Comparison of ENCODE assay signal across 8 cellular contexts in genomic region chr19:41328157-41328817, GRCh38. TPM values are rescaled to one million over a fixed set of nuclear protein-coding genes. Genes with fewer than 3 reads are reported as not detected.
DNase-seq lines count a peak whose midpoint lies in the region; ATAC-seq and TF ChIP-seq lines count a peak whose summit lies in the region.

No MANE protein-coding gene starts in this region.

- no peaks in the 10 kb centered on the region for H3K9me3 ChIP-seq in HAP-1

- in situ Hi-C loops in HAP-1 (cut with MboI; ENCODE audit: low sequenced_read_pairs) = no loop called here

- peak overlapping the region; percentile 63 for H3K4me3 Mint-ChIP-seq in Calu3 (ENCODE audit: low read depth, unreplicated experiment)
- H3K4me3 Mint-ChIP-seq in GM23338 = peak overlapping the region; percentile 53

- no peaks in the 10 kb centered on the region for H3K9me2 ChIP-seq in GM23338 (ENCODE audit: insufficient read depth)

- H3K4me1 ChIP-seq in GM23338 (ENCODE audit: insufficient read depth) (peaks cover 46% of the 10 kb centered on the region), foreskin keratinocyte (peaks cover 10% of the 10 kb centered on the region), HAP-1 (no peaks in the 10 kb centered on the region)

- CTCF ChIA-PET in Calu3 (lab: Charles Lee) = interaction anchor here (0.6 to 1.0 kb wide), 3 partner anchors 20 to 354 kb away, joined by 3 read pairs; no protein-coding TSS in a partner anchor

- H3K36me3 ChIP-seq in GM23338 (ENCODE audit: insufficient read depth) (no peaks in the 10 kb centered on the region), HAP-1 (replicated peaks) (peaks cover 12% of the 10 kb centered on the region)

- no peak overlapping the region for H2AFZ ChIP-seq in GM23338

- peaks cover 10% of the 10 kb centered on the region for H3K27me3 ChIP-seq in GM23338 (ENCODE audit: insufficient read depth)
- no peaks in the 10 kb centered on the region for H3K27me3 ChIP-seq in foreskin keratinocyte
- H3K27me3 ChIP-seq in HAP-1 (ENCODE audit: low read depth) = no peaks in the 10 kb centered on the region

- no TSS peak for BruUV-seq in Calu3 (replicated peaks; lab: Mats Ljungman, UMichigan)

- H3K4me3 ChIP-seq in GM23338 (no peak overlapping the region), HAP-1 (no peak overlapping the region)

- H3K4me1 Mint-ChIP-seq in Calu3 (ENCODE audit: low read depth, unreplicated experiment) (peaks cover 41% of the 10 kb centered on the region), GM23338 (peaks cover 54% of the 10 kb centered on the region)

- DNase-seq in Calu3 (no peak), GM23338 (ENCODE audit: low spot score) (no peak), UCSD-AML1 (lab: John Stamatoyannopoulos, UW; ENCODE audit: unreplicated experiment) (peak; percentile 67), foreskin keratinocyte (no peak), NCI-H1694 treated with DMSO at 0.1 percent for 48 hours (lab: John Stamatoyannopoulos, UW) (no peak), HAP-1 (ENCODE audit: low spot score in 2 of 2) (no peak)
- peak; percentile 41 to 55 for DNase-seq in stimulated activated CD8-positive, alpha-beta memory T cell treated with anti-CD3 and anti-CD28 coated beads, Interleukin-7, amount 100 ng/mL, for 48 hours (ENCODE audit: extremely low read depth in 1 of 2, low read depth in 1 of 2)
- DNase-seq in activated effector memory CD4-positive, alpha-beta T cell treated with Interleukin-2 at 50 U/mL for 16 hours = no peak

- H3K36me3 Mint-ChIP-seq in Calu3 (ENCODE audit: insufficient read depth, unreplicated experiment) = peaks cover 67% of the 10 kb centered on the region
- peaks cover under 1% of the 10 kb centered on the region; the same call in 2 of the 3 replicates for H3K36me3 Mint-ChIP-seq in GM23338 (ENCODE audit: low read depth)

- H3K27ac Mint-ChIP-seq in Calu3 (ENCODE audit: unreplicated experiment) (peak overlapping the region; percentile 32), GM23338 (peak overlapping the region; percentile 68)

- intact Hi-C loops in Calu3 (cut with micrococcal nuclease; ENCODE audit: unreplicated experiment) = no loop called here

- ATAC-seq in GM23338 (no peak), foreskin keratinocyte (peak; percentile 14)

- no peaks in the 10 kb centered on the region for H3K9me3 Mint-ChIP-seq in Calu3 (ENCODE audit: low read depth, unreplicated experiment)
- no peaks in the 10 kb centered on the region; the same call in 2 of the 3 replicates for H3K9me3 Mint-ChIP-seq in GM23338

- H3K4me2 ChIP-seq in GM23338 = peak overlapping the region; percentile 90; the same call in 1 of the 2 replicates

- H3K79me2 ChIP-seq in GM23338 (replicated peaks; ENCODE audit: insufficient read depth) = no peaks in the 10 kb centered on the region

- no peaks in the 10 kb centered on the region for H3K27me3 Mint-ChIP-seq in Calu3 (ENCODE audit: unreplicated experiment)
- peaks cover 35% of the 10 kb centered on the region for H3K27me3 Mint-ChIP-seq in GM23338 (ENCODE audit: insufficient read depth, low read depth, poor library complexity)

- no peak for TF ChIP-seq CTCF in Calu3 (IDR thresholded peaks at IDR 0.05; ENCODE audit: unreplicated experiment)
- no peak for TF ChIP-seq CTCF in GM23338 (conservative IDR thresholded peaks at IDR 0.05; ENCODE audit: low read depth in 2 of 2)
- TF ChIP-seq CTCF in foreskin keratinocyte (conservative IDR thresholded peaks at IDR 0.05) = no peak

- H3F3A ChIP-seq in GM23338 (replicated peaks; ENCODE audit: low read depth) = peaks cover 20% of the 10 kb centered on the region

- no peaks in the 10 kb centered on the region for H4K20me1 ChIP-seq in GM23338 (replicated peaks; ENCODE audit: insufficient read depth)

- H3K27ac ChIP-seq in GM23338 (ENCODE audit: low read depth) = no peak overlapping the region
- no peak overlapping the region for H3K27ac ChIP-seq in foreskin keratinocyte

TF ChIP-seq in GM23338, 12 proteins besides CTCF, POLR2A, EP300 and RAD21 (continues in another document):
- TF ChIP-seq ZNF331 (CRISPR knock-in tag; IDR thresholded peaks at IDR 0.05; ENCODE audit: low read depth) (no peak), ZNF462 (CRISPR knock-in tag; IDR thresholded peaks at IDR 0.05) (no peak), CREB1 (CRISPR knock-in tag; IDR thresholded peaks at IDR 0.05; ENCODE audit: low read depth) (no peak)

RNA-seq across cellular contexts. Expression of gene CCDC97, which starts 18.3 kb away (rescaled TPM):
- total RNA-seq in Calu3 (2022) (45.8 and 48.0 TPM in 2 replicates), foreskin keratinocyte (10.5 and 11.9 TPM in 2 replicates)
- 8.0 and 9.7 TPM in 2 replicates for total RNA-seq in GM23338 (2014; rRNA removed; shearing (Covaris generic))
- polyA plus RNA-seq in GM23338 (2016; fragmentation: Nextera tagmentation; extraction: Ambion mirVana) (8.2 and 11.0 TPM in 2 replicates), foreskin keratinocyte (13.5 and 14.5 TPM in 2 replicates)

RNA-seq across cellular contexts. Expression of gene TGFB1, which starts 25.4 kb away (rescaled TPM):
- total RNA-seq in Calu3 (2022) = 39.2 and 42.0 TPM in 2 replicates
- total RNA-seq in GM23338 (2014; rRNA removed; shearing (Covaris generic)) = 6.7 and 7.9 TPM in 2 replicates
- polyA plus RNA-seq in GM23338 (2016; fragmentation: Nextera tagmentation; extraction: Ambion mirVana) = 0.99 and 1.4 TPM in 2 replicates
- 26.8 and 26.9 TPM in 2 replicates for total RNA-seq in foreskin keratinocyte
- polyA plus RNA-seq in foreskin keratinocyte = 51.3 and 52.5 TPM in 2 replicates

RNA-seq across cellular contexts. Expression of gene B9D2, which starts 35.7 kb away (rescaled TPM):
- total RNA-seq in Calu3 (2022) = 6.4 and 8.5 TPM in 2 replicates
- 2.7 and 3.0 TPM in 2 replicates for total RNA-seq in GM23338 (2014; rRNA removed; shearing (Covaris generic))
- polyA plus RNA-seq in GM23338 (2016; fragmentation: Nextera tagmentation; extraction: Ambion mirVana) = 4.9 and 7.4 TPM in 2 replicates
- 4.4 and 5.8 TPM in 2 replicates for total RNA-seq in foreskin keratinocyte
- 6.7 and 8.5 TPM in 2 replicates for polyA plus RNA-seq in foreskin keratinocyte

RNA-seq across cellular contexts. Expression of gene TMEM91, which starts 48.0 kb away (rescaled TPM):
- total RNA-seq in Calu3 (2022) (3.9 and 5.0 TPM in 2 replicates), foreskin keratinocyte (3.2 and 4.0 TPM in 2 replicates)
- 9.3 and 9.5 TPM in 2 replicates for total RNA-seq in GM23338 (2014; rRNA removed; shearing (Covaris generic))
- polyA plus RNA-seq in GM23338 (2016; fragmentation: Nextera tagmentation; extraction: Ambion mirVana) (8.1 and 10.6 TPM in 2 replicates), foreskin keratinocyte (3.8 and 4.9 TPM in 2 replicates)

Comparison
In these comparisons a context has a peak if more than half of its experiments do, and no peak if none do; other contexts are left out.
1. DNase-seq: peak in UCSD-AML1 (single experiment) and stimulated activated CD8-positive, alpha-beta memory T cell treated with anti-CD3 and anti-CD28 coated beads, Interleukin-7, amount 100 ng/mL, for 48 hours (2 of 2); none in Calu3 (single experiment), GM23338 (single experiment), foreskin keratinocyte (0 of 2), NCI-H1694 treated with DMSO at 0.1 percent for 48 hours (single experiment), HAP-1 (0 of 2) and activated effector memory CD4-positive, alpha-beta T cell treated with Interleukin-2 at 50 U/mL for 16 hours (single experiment).